26 cellular contexts compared by ENCODE assay signal in genomic region chr9:109028457-109028856, GRCh38. TPM values are rescaled to one million over a fixed set of nuclear protein-coding genes. Genes with fewer than 3 reads are reported as not detected.
DNase-seq lines count a peak whose midpoint lies in the region; ATAC-seq, FAIRE-seq and TF ChIP-seq lines count a peak whose summit lies in the region.
"Had no signal": no experiment of that assay in that cellular context is flagged by ENCODE, and none has a peak within 500 bp of the region (broad histone marks: within the 10 kb centered on the region; RNA-seq: fewer than 3 reads in every experiment).

No MANE protein-coding gene starts in this region.

- H3K27me3 Mint-ChIP-seq in activated naive CD4-positive, alpha-beta T cell treated with anti-CD3 and anti-CD28 coated beads, Interleukin-2, amount 10 ng/mL, durations not matched to agents 7 days and 5 days = no peaks in the 10 kb centered on the region
- H3K27me3 Mint-ChIP-seq: B cell; CD4-positive, alpha-beta memory T cell had no signal

- H3K9me3 Mint-ChIP-seq in activated naive CD4-positive, alpha-beta T cell treated with anti-CD3 and anti-CD28 coated beads, Interleukin-2, amount 10 ng/mL, durations not matched to agents 7 days and 5 days = no peaks in the 10 kb centered on the region
- H3K9me3 Mint-ChIP-seq: CD4-positive, alpha-beta memory T cell had no signal

- no peak overlapping the region for H2AFZ ChIP-seq in K562 (ENCODE audit: low read depth, low read length)

- no peaks in the 10 kb centered on the region for H3K9me1 ChIP-seq in K562 (ENCODE audit: control insufficient read depth, insufficient read depth, low read length)

- H3K27ac ChIP-seq in HEK293 (ENCODE audit: extremely low read depth, low read depth, low read length) (no peak overlapping the region), K562 (ENCODE audit: extremely low read depth, low read depth, low read length) (no peak overlapping the region)
- H3K27ac ChIP-seq: 22Rv1; A549; BLaER1 treated with 17β-estradiol and CSF1 and Interleukin-3, amounts not matched to agents 10 nM and 100 nM; C4-2B had no signal

- H3K36me3 ChIP-seq in HEK293 (ENCODE audit: control insufficient read depth in 2 of 2, insufficient read depth in 1 of 2, low read length in 2 of 2) (peaks cover 8 to 41% of the 10 kb centered on the region in 2 experiments; a peak in 2 of 3 replicates), K562 (ENCODE audit: control insufficient read depth, insufficient read depth, low read length) (peaks cover 49% of the 10 kb centered on the region)

- TF ChIP-seq RAD21 in K562 (CRISPR knock-in tag; conservative IDR thresholded peaks at IDR 0.05 in 1 of 2, IDR thresholded peaks at IDR 0.05 in 1 of 2) = no peak

- in situ Hi-C loops in K562 (cut with MboI) = no loop called here

- no peak for TF ChIP-seq POLR2A in K562 (conservative IDR thresholded peaks at IDR 0.05)

- no peaks in the 10 kb centered on the region for H3K79me2 ChIP-seq in K562 (ENCODE audit: control insufficient read depth, insufficient read depth, low read length)

- CTCF ChIA-PET in activated naive CD4-positive, alpha-beta T cell treated with anti-CD3 and anti-CD28 coated beads, Interleukin-2, amount 10 ng/mL, durations not matched to agents 7 days and 5 days (lab: Charles Lee) = interaction anchor here (1.1 kb wide), 1 partner anchor 177 kb away, joined by 4 read pairs; no protein-coding TSS in a partner anchor
- CTCF ChIA-PET in HEK293 (lab: Yijun Ruan, JAX) = no interaction called here
- CTCF ChIA-PET in K562 (lab: Yijun Ruan, JAX; ENCODE audit: low intra/inter-chr PET ratio) = no interaction called here

- H3K9me3 ChIP-seq in HEK293 (ENCODE audit: control insufficient read depth, insufficient read depth, low read depth, low read length) (no peaks in the 10 kb centered on the region), K562 (replicated peaks; ENCODE audit: control insufficient read depth, insufficient read depth, low read depth, low read length) (no peaks in the 10 kb centered on the region)
- H3K9me3 ChIP-seq: A549; BLaER1 treated with 17β-estradiol and CSF1 and Interleukin-3, amounts not matched to agents 10 nM and 100 nM; Caco-2 had no signal

- H3K4me2 ChIP-seq in K562 (ENCODE audit: insufficient read depth, low read length) = no peak overlapping the region
- H3K4me2 ChIP-seq: A549; BLaER1 treated with 17β-estradiol and CSF1 and Interleukin-3, amounts not matched to agents 10 nM and 100 nM had no signal

- POLR2A ChIA-PET in HEK293 (lab: Yijun Ruan, JAX) = no interaction called here
- POLR2A ChIA-PET in K562 (lab: Yijun Ruan, JAX) = interaction anchor here (0.6 to 1.3 kb wide), 4 partner anchors 9 to 18 kb away, joined by 3 read pairs; no protein-coding TSS in a partner anchor

- FAIRE-seq in K562 (lab: Jason Lieb, UNC) = no peak
- FAIRE-seq: A549, D721Med, GM12878, GM12892, GM18507, GM19239 had no signal

- H3K9ac ChIP-seq in K562 (ENCODE audit: insufficient read depth in 1 of 2, low read depth in 2 of 2, low read length in 2 of 2) = no peak overlapping the region
- H3K9ac ChIP-seq: BLaER1 treated with 17β-estradiol and CSF1 and Interleukin-3, amounts not matched to agents 10 nM and 100 nM had no signal

- peak overlapping the region; percentile 62 for H3K27ac Mint-ChIP-seq in activated naive CD4-positive, alpha-beta T cell treated with anti-CD3 and anti-CD28 coated beads, Interleukin-2, amount 10 ng/mL, durations not matched to agents 7 days and 5 days
- H3K27ac Mint-ChIP-seq: B cell had no signal

- peaks cover 35% of the 10 kb centered on the region for H3K36me3 Mint-ChIP-seq in activated naive CD4-positive, alpha-beta T cell treated with anti-CD3 and anti-CD28 coated beads, Interleukin-2, amount 10 ng/mL, durations not matched to agents 7 days and 5 days

- intact Hi-C loops in K562 (cut with micrococcal nuclease) = no loop called here

- H3K27me3 ChIP-seq in K562 (ENCODE audit: control insufficient read depth in 2 of 2, insufficient read depth in 2 of 2, low read length in 2 of 2) = no peaks in the 10 kb centered on the region
- H3K27me3 ChIP-seq: BLaER1 treated with 17β-estradiol and CSF1 and Interleukin-3, amounts not matched to agents 10 nM and 100 nM had no signal

- H4K20me1 ChIP-seq in K562 (replicated peaks; ENCODE audit: control insufficient read depth, insufficient read depth, low read length) = no peaks in the 10 kb centered on the region

- no TSS peak for BruUV-seq in K562 (replicated peaks; lab: Mats Ljungman, UMichigan)

- H3K4me3 ChIP-seq in HEK293 (ENCODE audit: low read depth, low read length) = no peak overlapping the region
- H3K4me3 ChIP-seq in K562 = no peak overlapping the region
- H3K4me3 ChIP-seq: A549; BLaER1 treated with 17β-estradiol and CSF1 and Interleukin-3, amounts not matched to agents 10 nM and 100 nM; GM12878 had no signal

- H3K4me1 Mint-ChIP-seq in activated naive CD4-positive, alpha-beta T cell treated with anti-CD3 and anti-CD28 coated beads, Interleukin-2, amount 10 ng/mL, durations not matched to agents 7 days and 5 days = peaks cover 9% of the 10 kb centered on the region
- H3K4me1 Mint-ChIP-seq: B cell had no signal

- H3K4me1 ChIP-seq in HEK293 (ENCODE audit: control insufficient read depth, insufficient read depth, low read length) (no peaks in the 10 kb centered on the region), K562 (replicated peaks in 1 of 2; ENCODE audit: control insufficient read depth in 2 of 2, insufficient read depth in 2 of 2, low read length in 2 of 2) (no peaks in the 10 kb centered on the region)

- TF ChIP-seq EP300 in K562 (IDR thresholded peaks at IDR 0.05; ENCODE audit: low read length) = no peak

- no peak overlapping the region for H3K4me3 Mint-ChIP-seq in activated naive CD4-positive, alpha-beta T cell treated with anti-CD3 and anti-CD28 coated beads, Interleukin-2, amount 10 ng/mL, durations not matched to agents 7 days and 5 days
- H3K4me3 Mint-ChIP-seq: B cell; CD4-positive, alpha-beta memory T cell had no signal

- ATAC-seq in K562 (no peak), HG03097 (IDR thresholded peaks at IDR 0.05; ENCODE audit: low FRiP score, unreplicated experiment) (no peak)
- ATAC-seq: A549, GM12878 had no signal

- TF ChIP-seq CTCF in HEK293 (tag by site-specific recombination; IDR thresholded peaks at IDR 0.05) = no peak
- no peak for TF ChIP-seq CTCF in K562 (IDR thresholded peaks at IDR 0.05 in 2 of 3, conservative IDR thresholded peaks at IDR 0.05 in 1 of 3; ENCODE audit: insufficient read depth in 2 of 3, low read depth in 1 of 3, low read length in 3 of 3)

- WGBS in K562 (ENCODE audit: insufficient coverage, low coverage, missing lambda C conversion rate) = 88% methylated on average over 4 of the region's 4 CpGs

- DNase-seq in activated naive CD4-positive, alpha-beta T cell treated with anti-CD3 and anti-CD28 coated beads, Interleukin-2, amount 10 ng/mL, durations not matched to agents 7 days and 5 days = no peak
- DNase-seq in activated naive CD4-positive, alpha-beta T cell treated with Interleukin-2 at 50 U/mL for 16 hours = no peak
- no peak for DNase-seq in K562 (ENCODE audit: extremely low read depth in 1 of 4, low spot score in 3 of 4)
- DNase-seq in activated CD4-positive, alpha-beta T cell treated with anti-CD3 and anti-CD28 coated beads for 1 hour = no peak
- DNase-seq: AML-193; Caco-2; Calu3; CD4-positive, alpha-beta memory T cell; DMS153; DMS53; DMS79; DND-41; EL; GDM1 had no signal

TF ChIP-seq in HEK293, 187 proteins besides CTCF, POLR2A, EP300 and RAD21:
- TF ChIP-seq ZNF10 (tag by site-specific recombination; IDR thresholded peaks at IDR 0.05) (peak; percentile 59; the same call in 1 of the 2 replicates), SETDB1 (IDR thresholded peaks at IDR 0.05; ENCODE audit: insufficient read length, low read length) (no peak), GLIS2 (tag by site-specific recombination; IDR thresholded peaks at IDR 0.05) (no peak)
TF ChIP-seq in HEK293: peak in this region for 1.

TF ChIP-seq in K562, 482 proteins besides CTCF, POLR2A, EP300 and RAD21:
- TF ChIP-seq NR1H2 (CRISPR knock-in tag; IDR thresholded peaks at IDR 0.05) = no peak
- TF ChIP-seq ZNF134 (CRISPR knock-in tag; conservative IDR thresholded peaks at IDR 0.05) = peak; percentile 73
- no peak for TF ChIP-seq ZNF586 (CRISPR knock-in tag; conservative IDR thresholded peaks at IDR 0.05)

RNA-seq across cellular contexts. Expression of gene CTNNAL1, which starts 15.2 kb away (rescaled TPM):
- 8.0 and 35.8 TPM in 2 replicates for total RNA-seq in K562 (2011; cell fraction: chromatin; rRNA removed; ENCODE audit: low replicate concordance)
- 3.3 and 5.7 TPM in 2 replicates for total RNA-seq in K562 (2011; cell fraction: nucleolus; rRNA removed)
- total RNA-seq in K562 (2011; cell fraction: nucleoplasm; rRNA removed) = 8.6 and 9.2 TPM in 2 replicates
- 37.6 and 38.9 TPM in 2 replicates for total RNA-seq in K562 (2014; rRNA removed)
- total RNA-seq in K562 (2014; rRNA removed; fragmentation: Illumina TruSeq; extraction: Trizol) = 78.0 and 89.1 TPM in 2 replicates
- total RNA-seq in K562 (2015; rRNA removed; fragmentation: Illumina TruSeq; extraction: Trizol) = 42.2 and 46.7 TPM in 2 replicates
- 46.9 and 48.8 TPM in 2 replicates for total RNA-seq in K562 (2021)
- polyA plus RNA-seq in K562 (2011; rRNA removed) = 42.5 and 70.7 TPM in 2 replicates
- polyA plus RNA-seq in K562 (2011; cell fraction: cytosol; rRNA removed) = 9.6 and 20.6 TPM in 2 replicates
- polyA plus RNA-seq in K562 (2011; cell fraction: nucleus; rRNA removed) = 6.0 and 11.1 TPM in 2 replicates
- 32.7 and 33.7 TPM in 2 replicates for polyA plus RNA-seq in K562 (2012)
- 53.8 and 57.9 TPM in 2 replicates for polyA plus RNA-seq in K562 (2014; fragmentation: Illumina TruSeq; extraction: Trizol)
- 10 to 100 TPM; 23.2 to 29.8 TPM for polyA plus RNA-seq in K562 (2014; fragmentation: Nextera tagmentation; extraction: Ambion mirVana)
- polyA plus RNA-seq in K562 (2014; rRNA removed) = 42.3 and 43.6 TPM in 2 replicates
- polyA minus RNA-seq in K562 (2011; rRNA and poly(A)+ RNA removed) = 45.3 and 51.5 TPM in 2 replicates
- polyA minus RNA-seq in K562 (2011; cell fraction: cytosol; rRNA and poly(A)+ RNA removed) = 16.8 and 20.3 TPM in 2 replicates
- polyA minus RNA-seq in K562 (2011; cell fraction: nucleus; rRNA and poly(A)+ RNA removed) = 9.7 and 16.2 TPM in 2 replicates
